Comparison of ENCODE assay signal across 8 cellular contexts in the genomic region with DNA sequence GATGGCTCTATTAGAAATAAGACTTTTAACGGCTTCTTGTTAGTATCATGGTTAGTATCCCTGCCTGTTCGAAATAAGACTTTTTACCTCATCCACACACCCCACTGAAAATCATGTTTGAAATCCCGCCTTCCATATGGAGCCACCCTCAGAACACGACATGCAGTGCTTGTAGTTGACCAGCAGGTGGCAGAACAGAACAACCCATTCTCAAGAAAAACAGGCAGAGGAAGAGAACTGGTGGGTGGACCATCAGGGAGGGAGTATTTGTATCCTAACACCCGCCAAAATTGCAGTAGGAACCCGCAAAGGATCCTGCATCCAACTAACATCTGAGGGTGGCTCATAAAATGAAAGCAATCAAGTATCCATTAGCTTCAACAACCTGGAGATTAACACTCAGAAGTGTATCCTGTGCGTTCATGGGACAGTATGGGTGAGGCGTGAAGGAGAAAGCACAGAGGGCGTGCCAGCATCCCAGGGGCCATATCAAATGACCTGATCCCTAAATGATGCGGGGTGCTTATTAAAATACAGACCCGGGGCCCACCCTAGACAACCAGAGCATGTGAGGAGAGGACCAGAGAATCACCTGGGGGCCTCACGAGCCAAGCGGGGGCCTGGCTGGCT.
DNase-seq lines count a peak whose midpoint lies in the region; ATAC-seq and TF ChIP-seq lines count a peak whose summit lies in the region.

No MANE protein-coding gene starts in this region.

- no peak overlapping the region for H3K4me2 ChIP-seq in OCI-LY1 (ENCODE audit: low read length)

- peak; percentile 91 for TF ChIP-seq CTCF in OCI-LY1 (IDR thresholded peaks at IDR 0.05; ENCODE audit: low read length)
- TF ChIP-seq CTCF in esophagus squamous epithelium (IDR thresholded peaks at IDR 0.05): peak; percentile 64 to 95 (median 93)
- peak; percentile 85 to 95 (median 91) for TF ChIP-seq CTCF in testis (IDR thresholded peaks at IDR 0.05)

- H3K36me3 ChIP-seq in OCI-LY1 (ENCODE audit: insufficient read depth, low read length) (no peaks in the 10 kb centered on the region), esophagus squamous epithelium (no peaks in the 10 kb centered on the region), testis (ENCODE audit: low read depth, missing control alignments) (no peaks in the 10 kb centered on the region)

- intact Hi-C loops in esophagus squamous epithelium (cut with DNase I): loop anchor here (10.0 kb wide), 1 partner anchor 154 kb away; no protein-coding TSS in a partner anchor
- intact Hi-C loops in testis (cut with DNase I; ENCODE audit: low total_unique reads): no loop called here

- no peaks in the 10 kb centered on the region for H3K79me2 ChIP-seq in OCI-LY1 (ENCODE audit: insufficient read depth, low read length)

- no peaks in the 10 kb centered on the region for H3K36me3 Mint-ChIP-seq in naive thymus-derived CD8-positive, alpha-beta T cell

- peaks cover 10 to 26% (median 20%) of the 10 kb centered on the region in 4 donors for H3K4me1 Mint-ChIP-seq in naive thymus-derived CD8-positive, alpha-beta T cell

- H3K9me2 ChIP-seq in OCI-LY1 (ENCODE audit: low read depth, low read length): no peaks in the 10 kb centered on the region

- peak; percentile 55 to 56 for ATAC-seq in naive thymus-derived CD8-positive, alpha-beta T cell
- ATAC-seq in HG03457 (IDR thresholded peaks at IDR 0.05; ENCODE audit: unreplicated experiment): no peak

- no peak overlapping the region for H3K4me3 Mint-ChIP-seq in naive thymus-derived CD8-positive, alpha-beta T cell

- no peaks in the 10 kb centered on the region for H4K20me1 ChIP-seq in OCI-LY1 (ENCODE audit: insufficient read depth, low read length)

- no peaks in the 10 kb centered on the region for H3F3A ChIP-seq in OCI-LY1 (ENCODE audit: insufficient read depth, low read length)

- H3K4me1 ChIP-seq in OCI-LY1 (ENCODE audit: insufficient read depth, low read length, severe bottlenecking): peaks cover 12% of the 10 kb centered on the region
- peaks cover 7 to 35% (median 7%) of the 10 kb centered on the region in 3 donors for H3K4me1 ChIP-seq in esophagus squamous epithelium
- no peaks in the 10 kb centered on the region for H3K4me1 ChIP-seq in testis

- H3K9me3 Mint-ChIP-seq in naive thymus-derived CD8-positive, alpha-beta T cell: no peaks in the 10 kb centered on the region

- POLR2A ChIA-PET in naive thymus-derived CD8-positive, alpha-beta T cell (lab: Charles Lee): interaction anchor here (0.6 kb wide), 1 partner anchor 206 kb away, joined by 3 read pairs; no protein-coding TSS in a partner anchor

- H3K9me3 ChIP-seq in OCI-LY1 (ENCODE audit: low read length) (no peaks in the 10 kb centered on the region), esophagus squamous epithelium (no peaks in the 10 kb centered on the region), testis (no peaks in the 10 kb centered on the region)

- no peak overlapping the region for H3K9ac ChIP-seq in OCI-LY1 (ENCODE audit: low read length)

- no peak overlapping the region for H3K27ac ChIP-seq in OCI-LY1 (ENCODE audit: low read depth, low read length, poor library complexity, severe bottlenecking)
- H3K27ac ChIP-seq in esophagus squamous epithelium: no peak overlapping the region
- H3K27ac ChIP-seq in testis: no peak overlapping the region

- H3K27ac Mint-ChIP-seq in naive thymus-derived CD8-positive, alpha-beta T cell: peak overlapping the region in 1 of 10 donors; percentile 46

- TF ChIP-seq POLR2A in esophagus squamous epithelium (IDR thresholded peaks at IDR 0.05) (no peak), testis (IDR thresholded peaks at IDR 0.05) (no peak)

- H2AFZ ChIP-seq in OCI-LY1 (ENCODE audit: low read length): no peak overlapping the region

- H3K27me3 ChIP-seq in OCI-LY1 (ENCODE audit: insufficient read depth, low read length) (no peaks in the 10 kb centered on the region), esophagus squamous epithelium (no peaks in the 10 kb centered on the region), testis (no peaks in the 10 kb centered on the region)

- DNase-seq in GM04503 (ENCODE audit: low read depth) (peak; percentile 25), HS-5 (ENCODE audit: low read depth) (peak; percentile 48), activated T-cell treated with anti-CD3 and anti-CD28 coated beads for 24 hours (ENCODE audit: low read depth) (peak; percentile 52), esophagus squamous epithelium (lab: John Stamatoyannopoulos, UW) (no peak), testis (peak; percentile 67)
- peak in 9 of 10 donors; percentile 10 to 74 (median 48) for DNase-seq in naive thymus-derived CD8-positive, alpha-beta T cell

- H3K4me3 ChIP-seq in OCI-LY1 (ENCODE audit: low read depth, low read length, poor library complexity, severe bottlenecking) (no peak overlapping the region), esophagus squamous epithelium (no peak overlapping the region), testis (no peak overlapping the region)

- 32 to 36% methylated on average over 10 to 13 of the region's 13 CpGs for WGBS in esophagus squamous epithelium, 2 donors
- 48 to 51% methylated on average over 13 of the region's 13 CpGs for WGBS in testis, 2 donors

- H3K27me3 Mint-ChIP-seq in naive thymus-derived CD8-positive, alpha-beta T cell: no peaks in the 10 kb centered on the region
